In the genomic region with DNA sequence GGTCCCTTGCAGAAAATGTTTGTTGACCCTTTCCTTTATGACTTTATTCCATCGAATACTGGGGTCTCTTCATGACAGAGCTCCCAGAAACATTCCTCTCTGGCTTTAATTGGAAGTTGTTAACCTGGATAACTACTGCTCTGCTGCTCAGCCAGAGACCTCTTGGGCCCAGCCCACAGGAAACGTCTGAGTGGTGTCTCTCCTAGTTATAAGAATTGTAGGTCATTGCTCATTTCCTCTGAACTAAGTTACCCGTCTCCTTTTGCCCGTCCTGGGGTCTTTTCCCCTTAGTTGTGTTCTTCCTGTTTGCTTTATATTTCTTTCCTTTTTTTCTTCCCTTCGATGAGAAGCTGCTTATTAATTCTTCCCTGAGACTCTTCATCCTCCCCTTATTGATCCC, we compare ENCODE assay signal across 14 cellular contexts.
A peak's percentile ranks its signal among the peaks of the same experiment; 100 is the strongest.
DNase-seq lines count a peak whose midpoint lies in the region; ATAC-seq lines count a peak whose summit lies in the region.
"Had no signal": no experiment of that assay in that cellular context is flagged by ENCODE, and none has a peak within 500 bp of the region (broad histone marks: within the 10 kb centered on the region; RNA-seq: fewer than 3 reads in every experiment).

No MANE protein-coding gene starts in this region.

- peak; percentile 57 for ATAC-seq in activated naive CD8-positive, alpha-beta T cell treated with anti-CD3 and anti-CD28 coated beads, Interleukin-2, amount 50 U/mL, for 24 hours
- ATAC-seq in stimulated activated effector memory CD8-positive, alpha-beta T cell treated with anti-CD3 and anti-CD28 coated beads, Interleukin-12 subunit alpha, Interleukin-12 subunit beta, amount 100 ng/mL, for 72 hours, result peak; percentile 93
- ATAC-seq in GM18519 (IDR thresholded peaks at IDR 0.05; ENCODE audit: low FRiP score, unreplicated experiment), result no peak
- ATAC-seq: stimulated activated naive B cell treated with anti-CD40 and anti-IgM and Interleukin-4, amounts not matched to agents 10 μg/mL and 1 μg/mL and 100 μg/mL, for 72 hours had no signal

- peak overlapping the region; percentile 14 for H3K4me3 Mint-ChIP-seq in T-helper 1 cell treated with Interleukin-12 subunit alpha and Interleukin-12 subunit beta and Interleukin-4 antibody, amounts not matched to agents 30 μg/mL and 1 μg/mL, for 36 hours
- peak overlapping the region; percentile 50 for H3K4me3 Mint-ChIP-seq in activated naive CD8-positive, alpha-beta T cell treated with anti-CD3 and anti-CD28 coated beads, Interleukin-2, amount 50 U/mL, for 24 hours
- peak overlapping the region; percentile 65 for H3K4me3 Mint-ChIP-seq in stimulated activated effector memory CD8-positive, alpha-beta T cell treated with anti-CD3 and anti-CD28 coated beads, Interleukin-12 subunit alpha, Interleukin-12 subunit beta, amount 100 ng/mL, for 72 hours
- H3K4me3 Mint-ChIP-seq: activated B cell treated with CpG ODN at 0.5 μM for 24 hours; stimulated activated naive B cell treated with anti-CD40 and anti-IgM and Interleukin-4, amounts not matched to agents 10 μg/mL and 1 μg/mL and 100 μg/mL, for 72 hours had no signal

- H3K4me1 Mint-ChIP-seq in T-helper 1 cell treated with Interleukin-12 subunit alpha and Interleukin-12 subunit beta and Interleukin-4 antibody, amounts not matched to agents 30 μg/mL and 1 μg/mL, for 36 hours (ENCODE audit: low read depth), result peaks cover 18% of the 10 kb centered on the region
- peaks cover 55% of the 10 kb centered on the region for H3K4me1 Mint-ChIP-seq in activated naive CD8-positive, alpha-beta T cell treated with anti-CD3 and anti-CD28 coated beads, Interleukin-2, amount 50 U/mL, for 24 hours
- peaks cover 43% of the 10 kb centered on the region for H3K4me1 Mint-ChIP-seq in stimulated activated effector memory CD8-positive, alpha-beta T cell treated with anti-CD3 and anti-CD28 coated beads, Interleukin-12 subunit alpha, Interleukin-12 subunit beta, amount 100 ng/mL, for 72 hours

- DNase-seq in activated T-cell treated with anti-CD3 and anti-CD28 coated beads for 48 hours (ENCODE audit: low read depth) (peak; percentile 8), activated T-cell treated with anti-CD3 and anti-CD28 coated beads for 4 hours (no peak), AG20443 (ENCODE audit: low spot score) (no peak), NCI-H2227 treated with DMSO at 0.1 percent for 48 hours (lab: John Stamatoyannopoulos, UW) (no peak)
- peak; percentile 29 for DNase-seq in activated naive CD8-positive, alpha-beta T cell treated with anti-CD3 and anti-CD28 coated beads, Interleukin-2, amount 50 U/mL, for 24 hours
- no peak for DNase-seq in stimulated activated effector memory CD8-positive, alpha-beta T cell treated with anti-CD3 and anti-CD28 coated beads, Interleukin-12 subunit alpha, Interleukin-12 subunit beta, amount 100 ng/mL, for 72 hours (ENCODE audit: low spot score in 2 of 2)
- DNase-seq: activated B cell treated with CpG ODN at 0.5 μM for 24 hours; activated effector memory CD4-positive, alpha-beta T cell treated with anti-CD3 and anti-CD28 coated beads, Interleukin-2, amount 50 U/mL, for 16 hours; effector CD8-positive, alpha-beta T cell; hippocampal formation; NCI-H2081 treated with DMSO at 0.1 percent for 48 hours; stimulated activated naive B cell treated with anti-CD40 and anti-IgM and Interleukin-4, amounts not matched to agents 10 μg/mL and 1 μg/mL and 100 μg/mL, for 72 hours had no signal

- H3K9me3 Mint-ChIP-seq in T-helper 1 cell treated with Interleukin-12 subunit alpha and Interleukin-12 subunit beta and Interleukin-4 antibody, amounts not matched to agents 30 μg/mL and 1 μg/mL, for 36 hours, result no peaks in the 10 kb centered on the region
- H3K9me3 Mint-ChIP-seq in activated naive CD8-positive, alpha-beta T cell treated with anti-CD3 and anti-CD28 coated beads, Interleukin-2, amount 50 U/mL, for 24 hours, result no peaks in the 10 kb centered on the region
- no peaks in the 10 kb centered on the region for H3K9me3 Mint-ChIP-seq in stimulated activated effector memory CD8-positive, alpha-beta T cell treated with anti-CD3 and anti-CD28 coated beads, Interleukin-12 subunit alpha, Interleukin-12 subunit beta, amount 100 ng/mL, for 72 hours
- H3K9me3 Mint-ChIP-seq: activated B cell treated with CpG ODN at 0.5 μM for 24 hours; stimulated activated naive B cell treated with anti-CD40 and anti-IgM and Interleukin-4, amounts not matched to agents 10 μg/mL and 1 μg/mL and 100 μg/mL, for 72 hours had no signal

- H3K36me3 Mint-ChIP-seq in T-helper 1 cell treated with Interleukin-12 subunit alpha and Interleukin-12 subunit beta and Interleukin-4 antibody, amounts not matched to agents 30 μg/mL and 1 μg/mL, for 36 hours (ENCODE audit: low read depth), result peaks cover 2% of the 10 kb centered on the region
- H3K36me3 Mint-ChIP-seq in activated naive CD8-positive, alpha-beta T cell treated with anti-CD3 and anti-CD28 coated beads, Interleukin-2, amount 50 U/mL, for 24 hours (ENCODE audit: low read depth), result peaks cover 2% of the 10 kb centered on the region
- H3K36me3 Mint-ChIP-seq in stimulated activated effector memory CD8-positive, alpha-beta T cell treated with anti-CD3 and anti-CD28 coated beads, Interleukin-12 subunit alpha, Interleukin-12 subunit beta, amount 100 ng/mL, for 72 hours, result no peaks in the 10 kb centered on the region
- H3K36me3 Mint-ChIP-seq: stimulated activated naive B cell treated with anti-CD40 and anti-IgM and Interleukin-4, amounts not matched to agents 10 μg/mL and 1 μg/mL and 100 μg/mL, for 72 hours had no signal

- H3K27me3 Mint-ChIP-seq in T-helper 1 cell treated with Interleukin-12 subunit alpha and Interleukin-12 subunit beta and Interleukin-4 antibody, amounts not matched to agents 30 μg/mL and 1 μg/mL, for 36 hours (ENCODE audit: low read depth), result no peaks in the 10 kb centered on the region
- no peaks in the 10 kb centered on the region for H3K27me3 Mint-ChIP-seq in activated naive CD8-positive, alpha-beta T cell treated with anti-CD3 and anti-CD28 coated beads, Interleukin-2, amount 50 U/mL, for 24 hours
- H3K27me3 Mint-ChIP-seq: activated B cell treated with CpG ODN at 0.5 μM for 24 hours; stimulated activated naive B cell treated with anti-CD40 and anti-IgM and Interleukin-4, amounts not matched to agents 10 μg/mL and 1 μg/mL and 100 μg/mL, for 72 hours had no signal

- peak overlapping the region; percentile 24 for H3K27ac Mint-ChIP-seq in T-helper 1 cell treated with Interleukin-12 subunit alpha and Interleukin-12 subunit beta and Interleukin-4 antibody, amounts not matched to agents 30 μg/mL and 1 μg/mL, for 36 hours
- peak overlapping the region; percentile 83 for H3K27ac Mint-ChIP-seq in activated naive CD8-positive, alpha-beta T cell treated with anti-CD3 and anti-CD28 coated beads, Interleukin-2, amount 50 U/mL, for 24 hours
- H3K27ac Mint-ChIP-seq in stimulated activated effector memory CD8-positive, alpha-beta T cell treated with anti-CD3 and anti-CD28 coated beads, Interleukin-12 subunit alpha, Interleukin-12 subunit beta, amount 100 ng/mL, for 72 hours, result peak overlapping the region; percentile 94
- H3K27ac Mint-ChIP-seq: activated B cell treated with CpG ODN at 0.5 μM for 24 hours; stimulated activated naive B cell treated with anti-CD40 and anti-IgM and Interleukin-4, amounts not matched to agents 10 μg/mL and 1 μg/mL and 100 μg/mL, for 72 hours had no signal

Comparison
In these comparisons a context has a peak if more than half of its experiments do, and no peak if none do; other contexts are left out.
1. DNase-seq: peak in activated T-cell treated with anti-CD3 and anti-CD28 coated beads for 48 hours (single experiment) and activated naive CD8-positive, alpha-beta T cell treated with anti-CD3 and anti-CD28 coated beads, Interleukin-2, amount 50 U/mL, for 24 hours (single experiment); none in activated T-cell treated with anti-CD3 and anti-CD28 coated beads for 4 hours (single experiment), stimulated activated effector memory CD8-positive, alpha-beta T cell treated with anti-CD3 and anti-CD28 coated beads, Interleukin-12 subunit alpha, Interleukin-12 subunit beta, amount 100 ng/mL, for 72 hours (0 of 2), AG20443 (single experiment) and NCI-H2227 treated with DMSO at 0.1 percent for 48 hours (single experiment).
2. H3K27ac Mint-ChIP-seq: peak in every context shown above with its lines; median percentile 94 in stimulated activated effector memory CD8-positive, alpha-beta T cell treated with anti-CD3 and anti-CD28 coated beads, Interleukin-12 subunit alpha, Interleukin-12 subunit beta, amount 100 ng/mL, for 72 hours; 83 in activated naive CD8-positive, alpha-beta T cell treated with anti-CD3 and anti-CD28 coated beads, Interleukin-2, amount 50 U/mL, for 24 hours; 24 in T-helper 1 cell treated with Interleukin-12 subunit alpha and Interleukin-12 subunit beta and Interleukin-4 antibody, amounts not matched to agents 30 μg/mL and 1 μg/mL, for 36 hours.
3. H3K4me3 Mint-ChIP-seq: peak in every context shown above with its lines; median percentile 65 in stimulated activated effector memory CD8-positive, alpha-beta T cell treated with anti-CD3 and anti-CD28 coated beads, Interleukin-12 subunit alpha, Interleukin-12 subunit beta, amount 100 ng/mL, for 72 hours; 50 in activated naive CD8-positive, alpha-beta T cell treated with anti-CD3 and anti-CD28 coated beads, Interleukin-2, amount 50 U/mL, for 24 hours; 14 in T-helper 1 cell treated with Interleukin-12 subunit alpha and Interleukin-12 subunit beta and Interleukin-4 antibody, amounts not matched to agents 30 μg/mL and 1 μg/mL, for 36 hours.